Comparison of ENCODE assay signal across 9 cellular contexts in the genomic region with DNA sequence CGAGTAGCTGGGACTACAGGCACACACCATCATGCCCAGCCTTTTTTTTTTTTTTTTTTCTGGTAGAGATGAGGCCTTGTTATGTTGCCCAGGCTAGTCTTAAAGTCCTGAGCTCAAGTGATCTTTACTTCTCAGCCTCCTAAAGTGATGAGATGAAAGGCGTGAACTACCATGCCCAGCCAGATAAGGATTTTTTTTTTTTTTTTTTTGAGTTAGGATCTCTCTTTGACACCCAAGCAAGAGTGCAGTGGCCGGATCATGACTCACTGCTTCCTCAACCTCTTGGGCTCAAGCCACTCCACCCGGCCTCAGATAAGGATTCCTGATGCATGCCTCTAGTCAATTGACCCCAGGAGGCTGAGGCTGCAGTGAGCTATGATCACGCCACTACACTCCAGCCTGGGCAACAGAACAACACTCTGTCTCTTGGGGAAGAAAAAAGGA. TPM values are rescaled to one million over a fixed set of nuclear protein-coding genes. Genes with fewer than 3 reads are reported as not detected.
DNase-seq lines count a peak whose midpoint lies in the region; ATAC-seq and TF ChIP-seq lines count a peak whose summit lies in the region.
"Had no signal": no experiment of that assay in that cellular context is flagged by ENCODE, and none has a peak within 500 bp of the region (broad histone marks: within the 10 kb centered on the region; RNA-seq: fewer than 3 reads in every experiment).

No MANE protein-coding gene starts in this region.

- peak overlapping the region; percentile 33; the same call in 1 of the 2 replicates for H3K4ac ChIP-seq in IMR-90 (ENCODE audit: low read depth, low read length)

- no peak overlapping the region for H4K5ac ChIP-seq in IMR-90 (ENCODE audit: low read depth, low read length)

- H3K4me1 ChIP-seq in IMR-90 (ENCODE audit: control insufficient read depth, insufficient read depth, low read length) = peaks cover 7% of the 10 kb centered on the region

- TF ChIP-seq CTCF in IMR-90 (conservative IDR thresholded peaks at IDR 0.05; ENCODE audit: low read depth, low read length) = no peak

- H2BK15ac ChIP-seq in IMR-90 (ENCODE audit: low read depth, low read length) = peak overlapping the region; percentile 43; the same call in 1 of the 3 replicates

- in situ Hi-C loops in ACHN (cut with HindIII; ENCODE audit: low pct_ligation_motif_present, low pct_unique_long_range_greater_than_20kb, low sequenced_read_pairs) (no loop called here), IMR-90 (cut with MboI; ENCODE audit: low sequenced_read_pairs) (no loop called here)

- CTCF ChIA-PET in IMR-90 (lab: Yijun Ruan, JAX) = no interaction called here

- BruUV-seq in IMR-90 (replicated peaks; lab: Mats Ljungman, UMichigan) = no TSS peak

- no peak overlapping the region for H3K4me2 ChIP-seq in IMR-90 (ENCODE audit: low read depth, low read length)

- H2BK120ac ChIP-seq in IMR-90 (ENCODE audit: low read depth, low read length) = peak overlapping the region; percentile 57

- H2AK9ac ChIP-seq in IMR-90 (replicated peaks; ENCODE audit: low read depth, low read length, poor library complexity) = no peak overlapping the region

- H3K27me3 ChIP-seq in IMR-90 (ENCODE audit: control insufficient read depth, insufficient read depth, low read length) = no peaks in the 10 kb centered on the region

- H4K8ac ChIP-seq in IMR-90 (ENCODE audit: low read depth in 2 of 2, low read length in 2 of 2) = no peak overlapping the region

- H3K79me1 ChIP-seq in IMR-90 (ENCODE audit: low read depth in 1 of 2, low read length in 2 of 2) = peaks cover 0 to 4% of the 10 kb centered on the region in 2 experiments; a peak in 1 of 4 replicates

- H3K9me1 ChIP-seq in IMR-90 (ENCODE audit: insufficient read depth, low read length) = peaks cover 10% of the 10 kb centered on the region; the same call in 1 of the 2 replicates

- H3K14ac ChIP-seq in IMR-90 (replicated peaks; ENCODE audit: low read depth, low read length) = no peak overlapping the region

- no peak overlapping the region for H4K91ac ChIP-seq in IMR-90 (ENCODE audit: insufficient read depth, low read depth, low read length)

- peak overlapping the region; percentile 39 for H2BK5ac ChIP-seq in IMR-90 (ENCODE audit: low read depth, low read length, poor library complexity, severe bottlenecking)

- no CpG with 5 or more reads among the region's 5 CpGs for WGBS in IMR-90 (ENCODE audit: extremely low coverage in 2 of 2, insufficient read length in 1 of 2), 2 experiments

- no peak overlapping the region for H3K9ac ChIP-seq in IMR-90 (ENCODE audit: low read depth, low read length)

- no peak overlapping the region for H3K56ac ChIP-seq in IMR-90 (ENCODE audit: extremely low read depth, insufficient read depth, low read length)

- intact Hi-C loops in IMR-90 (cut with micrococcal nuclease) = no loop called here

- POLR2A ChIA-PET in IMR-90 (lab: Charles Lee; ENCODE audit: unreplicated experiment) = interaction anchor here (0.7 kb wide), 1 partner anchor 115 kb away, joined by 7 read pairs; no protein-coding TSS in a partner anchor

- peak; percentile 97 for ATAC-seq in IMR-90 (ENCODE audit: low read depth)

- dilution Hi-C loops in IMR-90 (cut with HindIII; ENCODE audit: low sequenced_read_pairs, unreplicated experiment) = no loop called here

- H3K4me3 ChIP-seq in IMR-90 (ENCODE audit: insufficient read depth, low read depth, low read length) = no peak overlapping the region

- DNase-seq in ACHN = peak; percentile 99
- peak; percentile 93 for DNase-seq in IMR-90
- peak; percentile 90 for DNase-seq in astrocyte of the hippocampus (ENCODE audit: low read depth, low spot score)
- DNase-seq in iris pigment epithelial cell (ENCODE audit: low read depth) = peak; percentile 93
- DNase-seq in NCI-H526 (lab: John Stamatoyannopoulos, UW) = no peak
- DNase-seq in Ammon's horn (ENCODE audit: low spot score) = no peak
- DNase-seq in putamen (ENCODE audit: low spot score) = no peak
- DNase-seq in HuH-7 (ENCODE audit: low spot score) = no peak

- H3K18ac ChIP-seq in IMR-90 (ENCODE audit: low read depth, low read length) = peak overlapping the region; percentile 30; the same call in 1 of the 2 replicates

- peak; percentile 30 for TF ChIP-seq RAD21 in IMR-90 (IDR thresholded peaks at IDR 0.05; ENCODE audit: low read length)

- peak overlapping the region; percentile 0; the same call in 1 of the 2 replicates for H2AK5ac ChIP-seq in IMR-90 (ENCODE audit: low read depth, low read length)

- H3K36me3 ChIP-seq in IMR-90 (ENCODE audit: control insufficient read depth, insufficient read depth, low read length) = peaks cover 6% of the 10 kb centered on the region

- H3K23ac ChIP-seq in IMR-90 (ENCODE audit: low read depth, low read length) = no peak overlapping the region

- peak overlapping the region; percentile 13; the same call in 1 of the 2 replicates for H2BK20ac ChIP-seq in IMR-90 (ENCODE audit: low read depth, low read length)

- no peaks in the 10 kb centered on the region for H4K20me1 ChIP-seq in IMR-90 (ENCODE audit: insufficient read depth, low read length)

- no peaks in the 10 kb centered on the region for H3K9me3 ChIP-seq in IMR-90 (ENCODE audit: control insufficient read depth, insufficient read depth, low read length)

- H2AFZ ChIP-seq in IMR-90 (replicated peaks; ENCODE audit: low read length, poor library complexity) = no peak overlapping the region

- H3K27ac ChIP-seq in IMR-90 (ENCODE audit: insufficient read depth, low read length) = no peak overlapping the region

- TF ChIP-seq POLR2A in IMR-90 (IDR thresholded peaks at IDR 0.05; ENCODE audit: low read depth, low read length) = no peak

TF ChIP-seq in IMR-90, 13 proteins besides CTCF, POLR2A, EP300 and RAD21:
- TF ChIP-seq, protein P1, sequence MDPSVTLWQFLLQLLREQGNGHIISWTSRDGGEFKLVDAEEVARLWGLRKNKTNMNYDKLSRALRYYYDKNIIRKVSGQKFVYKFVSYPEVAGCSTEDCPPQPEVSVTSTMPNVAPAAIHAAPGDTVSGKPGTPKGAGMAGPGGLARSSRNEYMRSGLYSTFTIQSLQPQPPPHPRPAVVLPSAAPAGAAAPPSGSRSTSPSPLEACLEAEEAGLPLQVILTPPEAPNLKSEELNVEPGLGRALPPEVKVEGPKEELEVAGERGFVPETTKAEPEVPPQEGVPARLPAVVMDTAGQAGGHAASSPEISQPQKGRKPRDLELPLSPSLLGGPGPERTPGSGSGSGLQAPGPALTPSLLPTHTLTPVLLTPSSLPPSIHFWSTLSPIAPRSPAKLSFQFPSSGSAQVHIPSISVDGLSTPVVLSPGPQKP (IDR thresholded peaks at IDR 0.05; ENCODE audit: borderline replicate concordance, low read depth, low read length) = no peak
- TF ChIP-seq MAZ (IDR thresholded peaks at IDR 0.05; ENCODE audit: borderline replicate concordance, low read depth, low read length) (peak; percentile 32; the same call in 1 of the 2 replicates), CHD1 (IDR thresholded peaks at IDR 0.05; ENCODE audit: low read depth, low read length) (no peak), RCOR1 (IDR thresholded peaks at IDR 0.05; ENCODE audit: insufficient replicate concordance, low read length) (no peak), CEBPB (IDR thresholded peaks at IDR 0.05; ENCODE audit: low read depth, low read length) (no peak), FOS (IDR thresholded peaks at IDR 0.05; ENCODE audit: low read depth, low read length) (peak; percentile 67), RFX5 (IDR thresholded peaks at IDR 0.05; ENCODE audit: low read depth, low read length) (no peak), BHLHE40 (IDR thresholded peaks at IDR 0.05; ENCODE audit: low read depth, low read length) (peak; percentile 61), SMC3 (IDR thresholded peaks at IDR 0.05; ENCODE audit: low read depth, low read length) (peak; percentile 33; the same call in 1 of the 2 replicates), MAFK (IDR thresholded peaks at IDR 0.05; ENCODE audit: low read depth, low read length) (no peak), NFE2L2 (IDR thresholded peaks at IDR 0.05; ENCODE audit: low read depth, low read length) (no peak), MXI1 (IDR thresholded peaks at IDR 0.05; ENCODE audit: borderline replicate concordance, low read depth, low read length) (peak; percentile 52; the same call in 1 of the 2 replicates)
- TF ChIP-seq, protein P2, sequence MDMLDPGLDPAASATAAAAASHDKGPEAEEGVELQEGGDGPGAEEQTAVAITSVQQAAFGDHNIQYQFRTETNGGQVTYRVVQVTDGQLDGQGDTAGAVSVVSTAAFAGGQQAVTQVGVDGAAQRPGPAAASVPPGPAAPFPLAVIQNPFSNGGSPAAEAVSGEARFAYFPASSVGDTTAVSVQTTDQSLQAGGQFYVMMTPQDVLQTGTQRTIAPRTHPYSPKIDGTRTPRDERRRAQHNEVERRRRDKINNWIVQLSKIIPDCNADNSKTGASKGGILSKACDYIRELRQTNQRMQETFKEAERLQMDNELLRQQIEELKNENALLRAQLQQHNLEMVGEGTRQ (IDR thresholded peaks at IDR 0.05; ENCODE audit: low read depth, low read length) = no peak

RNA-seq across cellular contexts. Expression of a gene that starts 11.2 kb away (rescaled TPM):
- 8.3 and 14.0 TPM in 2 replicates for total RNA-seq in IMR-90 (2012; rRNA removed)
- polyA plus RNA-seq in IMR-90 (2012; rRNA removed) = 50.7 and 56.8 TPM in 2 replicates
- polyA plus RNA-seq in IMR-90 (2012; cell fraction: cytosol; rRNA removed) = 15.6 and 26.1 TPM in 2 replicates
- polyA plus RNA-seq in IMR-90 (2012; cell fraction: nucleus; rRNA removed; ENCODE audit: low replicate concordance) = 214 and 556 TPM in 2 replicates

RNA-seq across cellular contexts. Expression of a gene that starts 19.4 kb away (rescaled TPM):
- total RNA-seq in IMR-90 (2012; rRNA removed) = 1.8 and 2.5 TPM in 2 replicates
- 5.4 and 5.7 TPM in 2 replicates for polyA plus RNA-seq in IMR-90 (2012; rRNA removed)
- polyA plus RNA-seq in IMR-90 (2012; cell fraction: cytosol; rRNA removed) = 2.5 and 4.1 TPM in 2 replicates
- polyA plus RNA-seq in IMR-90 (2012; cell fraction: nucleus; rRNA removed; ENCODE audit: low replicate concordance) = 56.1 and 64.8 TPM in 2 replicates

RNA-seq across cellular contexts. Expression of a gene that starts 20.9 kb away (rescaled TPM):
- 13.1 and 13.8 TPM in 2 replicates for total RNA-seq in IMR-90 (2012; rRNA removed)
- 64.0 and 71.4 TPM in 2 replicates for polyA plus RNA-seq in IMR-90 (2012; rRNA removed)
- polyA plus RNA-seq in IMR-90 (2012; cell fraction: cytosol; rRNA removed) = 41.0 and 42.3 TPM in 2 replicates
- 260 and 582 TPM in 2 replicates for polyA plus RNA-seq in IMR-90 (2012; cell fraction: nucleus; rRNA removed; ENCODE audit: low replicate concordance)

RNA-seq across cellular contexts. Expression of a gene that starts 41.2 kb away (rescaled TPM):
- total RNA-seq in IMR-90 (2012; rRNA removed) = 41.7 and 65.6 TPM in 2 replicates
- 66.5 and 68.8 TPM in 2 replicates for polyA plus RNA-seq in IMR-90 (2012; rRNA removed)
- polyA plus RNA-seq in IMR-90 (2012; cell fraction: cytosol; rRNA removed) = 73.8 and 83.8 TPM in 2 replicates
- polyA plus RNA-seq in IMR-90 (2012; cell fraction: nucleus; rRNA removed; ENCODE audit: low replicate concordance) = 75.2 and 101 TPM in 2 replicates

RNA-seq across cellular contexts. Expression of a gene that starts 58.4 kb away (rescaled TPM):
- under 0.01 TPM in 1 of 2 replicates, not detected in the other for total RNA-seq in IMR-90 (2012; rRNA removed)
- polyA plus RNA-seq in IMR-90 (2012; rRNA removed) = 0.07 and 0.36 TPM in 2 replicates
- polyA plus RNA-seq in IMR-90 (2012; cell fraction: cytosol; rRNA removed) = 0.14 TPM in 1 of 2 replicates, not detected in the other
- polyA plus RNA-seq in IMR-90 (2012; cell fraction: nucleus; rRNA removed; ENCODE audit: low replicate concordance) = 0.59 and 1.5 TPM in 2 replicates
- total RNA-seq: B cell had no signal

Comparison
In these comparisons a context has a peak if more than half of its experiments do, and no peak if none do; other contexts are left out.
1. DNase-seq: peak in ACHN (single experiment), IMR-90 (single experiment), astrocyte of the hippocampus (single experiment) and iris pigment epithelial cell (single experiment); none in NCI-H526 (0 of 2), Ammon's horn (single experiment), putamen (single experiment) and HuH-7 (single experiment).